In genomic region chr13:27379694-27380596, GRCh38 we compare ENCODE assay signal across 8 cellular contexts. TPM values are rescaled to one million over a fixed set of nuclear protein-coding genes. Genes with fewer than 3 reads are reported as not detected.
A peak's percentile ranks its signal among the peaks of the same experiment; 100 is the strongest.
DNase-seq lines count a peak whose midpoint lies in the region; FAIRE-seq and TF ChIP-seq lines count a peak whose summit lies in the region.

No MANE protein-coding gene starts in this region.

- H3K36me3 ChIP-seq in neural progenitor cell, result no peaks in the 10 kb centered on the region

- no peaks in the 10 kb centered on the region for H4K20me1 ChIP-seq in neural progenitor cell (ENCODE audit: low read depth)

- H3K36me3 Mint-ChIP-seq in neural progenitor cell, result no peaks in the 10 kb centered on the region
- H3K36me3 Mint-ChIP-seq in type B pancreatic cell, result no peaks in the 10 kb centered on the region

- H3K4me3 Mint-ChIP-seq in neural progenitor cell, result no peak overlapping the region
- H3K4me3 Mint-ChIP-seq in type B pancreatic cell, result no peak overlapping the region

- H3K27ac Mint-ChIP-seq in neural progenitor cell (no peak overlapping the region), type B pancreatic cell (no peak overlapping the region)

- H3K27me3 Mint-ChIP-seq in neural progenitor cell (ENCODE audit: insufficient read depth, low read depth), result peaks cover 13% of the 10 kb centered on the region
- peaks cover 31% of the 10 kb centered on the region for H3K27me3 Mint-ChIP-seq in type B pancreatic cell

- H3K4me1 ChIP-seq in neural progenitor cell, result peaks cover 6% of the 10 kb centered on the region

- no peak overlapping the region for H3K4me3 ChIP-seq in neural progenitor cell

- H3K4me1 Mint-ChIP-seq in neural progenitor cell, result peaks cover 7% of the 10 kb centered on the region
- H3K4me1 Mint-ChIP-seq in type B pancreatic cell (ENCODE audit: unreplicated experiment), result no peaks in the 10 kb centered on the region

- H3K9me3 ChIP-seq in neural progenitor cell (ENCODE audit: low read depth), result no peaks in the 10 kb centered on the region

- FAIRE-seq in GM18507 (lab: Jason Lieb, UNC), result peak; percentile 55

- H3K79me2 ChIP-seq in neural progenitor cell (ENCODE audit: low read depth), result no peaks in the 10 kb centered on the region

- no peak overlapping the region for H3K9ac ChIP-seq in neural progenitor cell

- TF ChIP-seq POLR2A in erythroblast (IDR thresholded peaks at IDR 0.05; ENCODE audit: low read length), result no peak

- peak; percentile 87 for TF ChIP-seq CTCF in neural progenitor cell (IDR thresholded peaks at IDR 0.05)
- peak; percentile 82 for TF ChIP-seq CTCF in type B pancreatic cell (conservative IDR thresholded peaks at IDR 0.05)

- no peak overlapping the region for H3K4me2 ChIP-seq in neural progenitor cell

- H2AFZ ChIP-seq in neural progenitor cell (replicated peaks), result peak overlapping the region; percentile 92

- H3K27me3 ChIP-seq in neural progenitor cell, result peaks cover 3% of the 10 kb centered on the region

- peaks cover 3% of the 10 kb centered on the region for H3K9me3 Mint-ChIP-seq in neural progenitor cell
- H3K9me3 Mint-ChIP-seq in type B pancreatic cell, result peaks cover 5% of the 10 kb centered on the region

- peaks cover 5% of the 10 kb centered on the region for H3F3A ChIP-seq in neural progenitor cell (ENCODE audit: low read depth)

- no peak overlapping the region for H3K27ac ChIP-seq in neural progenitor cell

- DNase-seq in AG08395 (ENCODE audit: low spot score), result peak; percentile 75
- no peak for DNase-seq in GM18507 (ENCODE audit: extremely low spot score, insufficient read length, low read depth)
- DNase-seq in NCI-H526 (lab: John Stamatoyannopoulos, UW), result peak; percentile 82 to 95
- peak; percentile 78 for DNase-seq in activated CD8-positive, alpha-beta memory T cell treated with anti-CD3 and anti-CD28 coated beads for 24 hours
- peak; percentile 53 to 64 for DNase-seq in erythroblast (lab: John Stamatoyannopoulos, UW)
- DNase-seq in neural progenitor cell (ENCODE audit: low spot score), result peak; percentile 83
- DNase-seq in type B pancreatic cell (ENCODE audit: extremely low spot score, unreplicated experiment), result no peak
- no peak for DNase-seq in GM19238 (ENCODE audit: insufficient read length, low spot score)

RNA-seq across cellular contexts. Expression of gene GTF3A, which starts 44.5 kb away (rescaled TPM):
- 78.4 and 126 TPM in 2 replicates for total RNA-seq in neural progenitor cell (ENCODE audit: low replicate concordance)
- 68.0 and 69.0 TPM in 2 replicates for total RNA-seq in type B pancreatic cell (ENCODE audit: low replicate concordance)

Comparison
In these comparisons a context has a peak if more than half of its experiments do, and no peak if none do; other contexts are left out.
1. DNase-seq: peak in AG08395 (single experiment), NCI-H526 (2 of 2), activated CD8-positive, alpha-beta memory T cell treated with anti-CD3 and anti-CD28 coated beads for 24 hours (single experiment), erythroblast (2 of 2) and neural progenitor cell (single experiment); none in GM18507 (single experiment), type B pancreatic cell (single experiment) and GM19238 (single experiment).